19 cellular contexts compared by ENCODE assay signal in the genomic region with DNA sequence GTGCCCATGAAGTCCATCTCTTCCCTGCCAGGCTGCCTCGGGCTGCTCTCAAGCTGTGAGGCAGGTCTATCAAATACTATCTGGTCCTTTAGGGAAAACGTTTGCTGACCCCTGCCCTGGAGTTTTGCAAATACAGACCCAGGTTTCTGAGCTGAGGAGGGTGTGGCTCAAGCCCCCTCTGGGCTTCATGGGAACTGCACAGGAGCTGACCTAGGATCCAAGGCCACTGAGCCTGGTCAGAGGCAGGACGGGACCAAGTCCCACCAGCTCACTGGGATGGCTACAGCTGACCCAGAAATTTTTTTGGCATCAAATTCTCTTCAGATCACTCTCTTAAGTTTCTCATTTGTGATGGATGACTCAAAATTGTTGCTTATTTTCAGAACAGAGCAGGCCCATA. TPM values are rescaled to one million over a fixed set of nuclear protein-coding genes. Genes with fewer than 3 reads are reported as not detected.
A peak's percentile ranks its signal among the peaks of the same experiment; 100 is the strongest.
DNase-seq lines count a peak whose midpoint lies in the region; ATAC-seq, FAIRE-seq and TF ChIP-seq lines count a peak whose summit lies in the region.
"Had no signal": no experiment of that assay in that cellular context is flagged by ENCODE, and none has a peak within 500 bp of the region (broad histone marks: within the 10 kb centered on the region; RNA-seq: fewer than 3 reads in every experiment).

No MANE protein-coding gene starts in this region.

- TF ChIP-seq CTCF in AG10803 (conservative IDR thresholded peaks at IDR 0.05; ENCODE audit: low read length) (peak; percentile 13; the same call in 1 of the 2 replicates), GM12874 (IDR thresholded peaks at IDR 0.05; ENCODE audit: insufficient read depth, low read depth, low read length) (peak; percentile 35; the same call in 1 of the 2 replicates), astrocyte of the cerebellum (IDR thresholded peaks at IDR 0.05; ENCODE audit: low read depth, low read length, missing control alignments) (peak; percentile 32), keratinocyte (optimal IDR thresholded peaks at IDR 0.05 in 1 of 3, IDR thresholded peaks at IDR 0.05 in 1 of 3, conservative IDR thresholded peaks at IDR 0.05 in 1 of 3; ENCODE audit: extremely low read depth in 1 of 3, insufficient read depth in 2 of 3, low read length in 3 of 3) (peak in 2 of 3 experiments; percentile 10 to 39)

- peaks cover 3 to 7% of the 10 kb centered on the region in 2 experiments for H3K36me3 ChIP-seq in keratinocyte (ENCODE audit: control insufficient read depth in 2 of 2, extremely low read depth in 1 of 2, insufficient read depth in 2 of 2, low read length in 2 of 2)
- H3K36me3 ChIP-seq: uterus had no signal

- H3K27me3 ChIP-seq in keratinocyte (ENCODE audit: control insufficient read depth, extremely low read depth, insufficient read depth, low read length), result no peaks in the 10 kb centered on the region
- H3K27me3 ChIP-seq: BLaER1, uterus had no signal

- H2AFZ ChIP-seq in keratinocyte (ENCODE audit: control insufficient read depth, low read length), result no peak overlapping the region

- no peaks in the 10 kb centered on the region for H3K4me1 ChIP-seq in keratinocyte (ENCODE audit: control insufficient read depth, extremely low read depth, insufficient read depth, low read length)

- DNase-seq in AG10803 (ENCODE audit: low read depth) (no peak), astrocyte of the cerebellum (ENCODE audit: low read depth) (no peak), keratinocyte (ENCODE audit: low read depth, low spot score) (no peak), NOMO-1 (lab: John Stamatoyannopoulos, UW; ENCODE audit: unreplicated experiment in 2 of 2) (no peak), NCI-H446 treated with DMSO at 0.1 percent for 48 hours (lab: John Stamatoyannopoulos, UW) (no peak)
- DNase-seq: activated CD4-positive, alpha-beta T cell treated with anti-CD3 and anti-CD28 coated beads for 48 hours; effector CD4-positive, alpha-beta T cell; GDM1; NCI-H1105 treated with DMSO at 0.1 percent for 48 hours; NCI-H524 treated with DMSO at 0.1 percent for 48 hours; right cardiac atrium; stimulated activated CD4-positive, alpha-beta T cell treated with anti-CD3 and anti-CD28 coated beads, Interleukin-4, amount 100 ng/mL, for 4 hours; stimulated activated naive B cell treated with anti-CD40 and anti-IgM and Interleukin-4, amounts not matched to agents 10 μg/mL and 1 μg/mL and 100 μg/mL, for 72 hours; uterus had no signal

- peaks cover 2% of the 10 kb centered on the region for H4K20me1 ChIP-seq in keratinocyte (ENCODE audit: control insufficient read depth, extremely low read depth, insufficient read depth, low read length)

- H3K79me2 ChIP-seq in keratinocyte (ENCODE audit: control insufficient read depth, insufficient read depth, low read length), result peaks cover 76% of the 10 kb centered on the region

- H3K4me2 ChIP-seq in keratinocyte (ENCODE audit: control insufficient read depth, extremely low read depth, insufficient read depth, low read depth, low read length), result no peak overlapping the region
- H3K4me2 ChIP-seq: BLaER1 had no signal

- in situ Hi-C loops in astrocyte of the cerebellum (cut with HindIII; ENCODE audit: low sequenced_read_pairs), result no loop called here

- no peak overlapping the region for H3K27ac ChIP-seq in keratinocyte (ENCODE audit: control insufficient read depth, insufficient read depth, low read length)
- H3K27ac ChIP-seq: BLaER1 had no signal

- dilution Hi-C loops in keratinocyte (cut with MboI; ENCODE audit: extremely low pct_ligation_motif_present, low sequenced_read_pairs), result no loop called here

- no peak for ATAC-seq in GM19324 (IDR thresholded peaks at IDR 0.05; ENCODE audit: low FRiP score, unreplicated experiment)
- no peak for ATAC-seq in HG03432 (IDR thresholded peaks at IDR 0.05; ENCODE audit: unreplicated experiment)
- ATAC-seq: activated T-helper 17 cell treated with anti-CD3 and anti-CD28 coated beads, Interleukin-2, amount 50 U/mL, for 72 hours; right cardiac atrium; stimulated activated naive B cell treated with anti-CD40 and anti-IgM and Interleukin-4, amounts not matched to agents 10 μg/mL and 1 μg/mL and 100 μg/mL, for 72 hours had no signal

- H3K9ac ChIP-seq in keratinocyte (ENCODE audit: control insufficient read depth, extremely low read depth, insufficient read depth, low read length), result no peak overlapping the region
- H3K9ac ChIP-seq: BLaER1 had no signal

- no peak for FAIRE-seq in keratinocyte (lab: Jason Lieb, UNC)

- no peak overlapping the region for H3K4me3 ChIP-seq in AG10803 (ENCODE audit: low read length)
- H3K4me3 ChIP-seq in astrocyte of the cerebellum (ENCODE audit: low read depth, low read length), result no peak overlapping the region
- H3K4me3 ChIP-seq in keratinocyte (ENCODE audit: control insufficient read depth in 2 of 3, extremely low read depth in 1 of 3, insufficient read depth in 2 of 3, low read depth in 1 of 3, low read length in 3 of 3), result no peak overlapping the region
- H3K4me3 ChIP-seq: BLaER1, uterus had no signal

- H3K9me3 ChIP-seq in keratinocyte (ENCODE audit: control insufficient read depth, low read depth, low read length), result no peaks in the 10 kb centered on the region
- H3K9me3 ChIP-seq: BLaER1, uterus had no signal

- no peaks in the 10 kb centered on the region for H3K9me1 ChIP-seq in keratinocyte (ENCODE audit: control insufficient read depth, extremely low read depth, insufficient read depth, low read length)

RNA-seq across cellular contexts. Expression of gene ZNF516, which starts 14.1 kb away (rescaled TPM):
- 7.4 to 9.3 TPM (median 9.2 TPM) in 3 replicates for polyA plus RNA-seq in keratinocyte
- 5.9 TPM for polyA plus RNA-seq in keratinocyte (2011; ENCODE audit: low read depth)
- polyA plus RNA-seq in keratinocyte (2011; cell fraction: cytosol; rRNA removed), result 5.2 and 5.6 TPM in 2 replicates
- polyA plus RNA-seq in keratinocyte (2011; cell fraction: nucleus; rRNA removed), result 27.0 and 30.5 TPM in 2 replicates
- polyA plus RNA-seq in keratinocyte (2012; ENCODE audit: low replicate concordance), result 14.0 and 14.2 TPM in 2 replicates
- polyA minus RNA-seq in keratinocyte, result 11.8 to 25.9 TPM (median 20.6 TPM) in 3 replicates
- 16.7 TPM for polyA minus RNA-seq in keratinocyte (2011; cell fraction: cytosol; rRNA and poly(A)+ RNA removed)
- 30.6 and 40.4 TPM in 2 replicates for polyA minus RNA-seq in keratinocyte (2011; cell fraction: nucleus; rRNA and poly(A)+ RNA removed)
